In the genomic region with DNA sequence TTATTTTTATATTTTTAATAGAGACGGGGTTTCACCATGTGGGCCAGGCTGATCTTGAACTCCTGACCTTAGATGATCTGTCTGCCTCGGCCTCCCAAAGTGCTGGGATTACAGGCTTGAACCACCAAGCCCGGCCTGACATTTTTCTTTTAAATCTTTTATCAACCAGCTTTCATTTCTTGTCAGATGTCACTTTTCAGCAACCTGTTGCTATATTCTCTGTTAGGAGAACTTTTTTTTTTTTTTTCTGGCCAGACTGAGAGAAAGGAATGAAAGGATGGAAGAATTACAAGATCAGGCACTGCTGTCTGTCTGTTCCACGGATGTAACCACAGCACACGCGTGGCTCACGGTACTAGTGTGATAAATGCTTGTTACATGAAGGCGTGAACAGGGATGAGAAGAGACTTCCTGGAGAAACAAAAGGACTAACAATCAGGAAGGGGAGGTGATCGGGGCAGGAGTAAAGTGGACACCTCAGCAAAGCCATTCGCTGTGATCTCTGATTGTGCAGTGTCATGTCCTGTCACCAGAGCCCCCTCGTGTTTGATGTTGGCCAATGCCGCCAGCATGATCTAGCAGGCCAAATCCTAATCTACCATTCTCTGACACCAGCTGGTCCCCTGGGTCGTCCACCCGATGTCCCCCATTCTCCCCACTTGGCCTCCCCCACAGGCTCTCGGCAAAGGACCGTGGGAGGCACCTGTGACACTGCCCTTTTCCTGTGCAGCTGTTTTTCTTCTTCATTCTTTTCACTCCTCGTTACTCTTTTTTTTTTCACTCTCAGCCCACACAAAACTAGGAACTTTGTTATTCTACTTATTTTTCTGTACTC, we compare ENCODE assay signal across 8 cellular contexts.
DNase-seq lines count a peak whose midpoint lies in the region; ATAC-seq and TF ChIP-seq lines count a peak whose summit lies in the region.

No MANE protein-coding gene starts in this region.

- peaks cover 9% of the 10 kb centered on the region for H3K27me3 Mint-ChIP-seq in endothelial cell (ENCODE audit: unreplicated experiment)

- peaks cover 45% of the 10 kb centered on the region for H3K4me1 ChIP-seq in mucosa of stomach (ENCODE audit: control insufficient read depth, insufficient read depth, low read length)
- H3K4me1 ChIP-seq in upper lobe of left lung = peaks cover 41 to 53% (median 45%) of the 10 kb centered on the region in 4 donors

- no peaks in the 10 kb centered on the region for H3K36me3 Mint-ChIP-seq in endothelial cell (ENCODE audit: low read depth, unreplicated experiment)

- peak in 1 of 4 donors; percentile 31 for TF ChIP-seq POLR2A in upper lobe of left lung (IDR thresholded peaks at IDR 0.05)

- peak overlapping the region; percentile 92 for H3K27ac Mint-ChIP-seq in endothelial cell (ENCODE audit: unreplicated experiment)

- peak; percentile 43 for ATAC-seq in GM19372 (IDR thresholded peaks at IDR 0.05; ENCODE audit: low read depth, unreplicated experiment)
- ATAC-seq in upper lobe of left lung (ENCODE audit: low FRiP score in 2 of 2) = no peak

- H3K36me3 ChIP-seq in mucosa of stomach (ENCODE audit: control insufficient read depth, insufficient read depth, low read length) (no peaks in the 10 kb centered on the region), upper lobe of left lung (no peaks in the 10 kb centered on the region)

- 28 to 29% methylated on average over 17 of the region's 17 CpGs for WGBS in upper lobe of left lung, 2 donors

- H3K4me3 Mint-ChIP-seq in endothelial cell (ENCODE audit: unreplicated experiment) = no peak overlapping the region

- H3K4me3 ChIP-seq in mucosa of stomach (ENCODE audit: low read length) (peak overlapping the region; percentile 3), upper lobe of left lung (peak overlapping the region in 3 of 4 donors; percentile 3 to 52 (median 20))

- H3K27ac ChIP-seq in upper lobe of left lung = peak overlapping the region; percentile 95 to 97 (median 95)

- DNase-seq in Ammon's horn (ENCODE audit: low spot score) (peak; percentile 77), KG1 (lab: John Stamatoyannopoulos, UW) (peak; percentile 39), endothelial cell (ENCODE audit: low spot score) (peak; percentile 28), upper lobe of left lung (peak in 1 of 2 donors; percentile 76), NCI-H128 (lab: John Stamatoyannopoulos, UW; ENCODE audit: unreplicated experiment) (no peak)
- peak in 3 of 4 experiments; percentile 17 to 38 (median 27) for DNase-seq in activated CD4-positive, CD25-positive, alpha-beta regulatory T cell (lab: John Stamatoyannopoulos, UW)

- H3K27me3 ChIP-seq in mucosa of stomach (ENCODE audit: control insufficient read depth, insufficient read depth, low read length) (no peaks in the 10 kb centered on the region), upper lobe of left lung (no peaks in the 10 kb centered on the region)

- no peaks in the 10 kb centered on the region for H3K9me3 ChIP-seq in mucosa of stomach (ENCODE audit: control insufficient read depth, low read length)
- H3K9me3 ChIP-seq in upper lobe of left lung = no peaks in the 10 kb centered on the region

- no peak for TF ChIP-seq EP300 in upper lobe of left lung (IDR thresholded peaks at IDR 0.05)

- peak overlapping the region; percentile 62 for H3K9ac ChIP-seq in mucosa of stomach (ENCODE audit: low read length)

- no peaks in the 10 kb centered on the region for H3K9me3 Mint-ChIP-seq in endothelial cell (ENCODE audit: unreplicated experiment)

- H3K4me1 Mint-ChIP-seq in endothelial cell (ENCODE audit: unreplicated experiment) = peaks cover 43% of the 10 kb centered on the region

- no peak for TF ChIP-seq CTCF in endothelial cell (IDR thresholded peaks at IDR 0.05; ENCODE audit: unreplicated experiment)
- TF ChIP-seq CTCF in upper lobe of left lung (IDR thresholded peaks at IDR 0.05) = peak in 3 of 6 experiments; percentile 23 to 32 (median 24)
